In genomic region chr17:50257574-50258224, GRCh38 we compare ENCODE assay signal across 1 cellular context.
TF ChIP-seq lines count a peak whose summit lies in the region.

No MANE protein-coding gene starts in this region.

TF ChIP-seq in K562, 482 proteins besides CTCF, POLR2A, EP300 and RAD21 (continued from another document):
- no peak for TF ChIP-seq SRSF7 (optimal IDR thresholded peaks at IDR 0.05; ENCODE audit: low read depth, low read length)
- TF ChIP-seq ZNF76 (CRISPR knock-in tag; IDR thresholded peaks at IDR 0.05; ENCODE audit: borderline replicate concordance): no peak
- TF ChIP-seq ZKSCAN8 (CRISPR knock-in tag; IDR thresholded peaks at IDR 0.05): no peak
- TF ChIP-seq SRF (CRISPR knock-in tag; IDR thresholded peaks at IDR 0.05): no peak
- TF ChIP-seq ETS1 (conservative IDR thresholded peaks at IDR 0.05; ENCODE audit: control insufficient read depth, low read depth, low read length): no peak
- no peak for TF ChIP-seq ZNF79 (CRISPR knock-in tag; IDR thresholded peaks at IDR 0.05; ENCODE audit: low read depth)
- TF ChIP-seq NR0B1 (IDR thresholded peaks at IDR 0.05; ENCODE audit: partially characterized antibody): no peak
- TF ChIP-seq ETV5 (CRISPR knock-in tag; IDR thresholded peaks at IDR 0.05; ENCODE audit: low read depth): no peak
- no peak for TF ChIP-seq ZNF584 (CRISPR knock-in tag; IDR thresholded peaks at IDR 0.05; ENCODE audit: low read depth)
- no peak for TF ChIP-seq E2F6 (IDR thresholded peaks at IDR 0.05; ENCODE audit: borderline replicate concordance in 1 of 2, extremely low read depth in 1 of 2, insufficient read depth in 1 of 2, insufficient read length in 1 of 2, low read depth in 1 of 2, low read length in 1 of 2, poor library complexity in 1 of 2, severe bottlenecking in 1 of 2)
